ENCODE assay signal across 8 cellular contexts in genomic region chr16:56637814-56638750, GRCh38. TPM values are rescaled to one million over a fixed set of nuclear protein-coding genes. Genes with fewer than 3 reads are reported as not detected.
DNase-seq lines count a peak whose midpoint lies in the region; ATAC-seq and TF ChIP-seq lines count a peak whose summit lies in the region.

MT1A (plus strand) TSS chr16:56638666; CDS start chr16:56638739, 73 bp downstream.

- H3K9me3 Mint-ChIP-seq in naive B cell, result peaks cover 0 to 1% (median 0%) of the 10 kb centered on the region in 7 donors

- H3K4me3 ChIP-seq in BJ (ENCODE audit: low read depth, low read length) (peak within 1 kb of the TSS; percentile 41), fibroblast of mammary gland (ENCODE audit: control insufficient read depth, low read depth, low read length) (peak within 1 kb of the TSS; percentile 56)

- H3K27me3 Mint-ChIP-seq in naive B cell, result peaks cover 84 to 91% (median 84%) of the 10 kb centered on the region in 3 donors

- no peaks in the 10 kb centered on the region for H3K36me3 Mint-ChIP-seq in naive B cell

- ATAC-seq in SK-N-SH treated with all-trans-retinoic acid at 6 μM for 48 hours (peak; percentile 78), naive B cell (ENCODE audit: low read depth in 2 of 2) (no peak), HG03354 (IDR thresholded peaks at IDR 0.05; ENCODE audit: poor library complexity, severe bottlenecking, unreplicated experiment) (no peak), HG02938 (IDR thresholded peaks at IDR 0.05; ENCODE audit: unreplicated experiment) (no peak)

- CTCF ChIA-PET in BJ (lab: Yijun Ruan, JAX), result interaction anchor here (0.7 kb wide), 1 partner anchor 7 kb away, joined by 3 read pairs; no protein-coding TSS in a partner anchor

- H3K27me3 ChIP-seq in BJ (ENCODE audit: control insufficient read depth, insufficient read depth, low read length), result peaks cover 39% of the 10 kb centered on the region

- H3K4me1 Mint-ChIP-seq in naive B cell, result peaks cover 14 to 34% (median 20%) of the 10 kb centered on the region in 3 donors

- H3K27ac Mint-ChIP-seq in naive B cell, result peak within 1 kb of the TSS in 1 of 6 donors; percentile 70

- POLR2A ChIA-PET in BJ (lab: Charles Lee), result no interaction called here

- DNase-seq in BJ (ENCODE audit: low read depth), result no peak
- peak; percentile 65 for DNase-seq in fibroblast of mammary gland (ENCODE audit: low read depth)
- no peak for DNase-seq in naive B cell
- DNase-seq in NCI-H2196 (lab: John Stamatoyannopoulos, UW; ENCODE audit: unreplicated experiment), result no peak
- DNase-seq in NCI-H146 treated with DMSO at 0.1 percent for 48 hours (lab: John Stamatoyannopoulos, UW; ENCODE audit: unreplicated experiment), result no peak

- TF ChIP-seq CTCF in BJ (IDR thresholded peaks at IDR 0.05; ENCODE audit: insufficient read depth, low read depth, low read length) (no peak), fibroblast of mammary gland (conservative IDR thresholded peaks at IDR 0.05; ENCODE audit: control insufficient read depth, insufficient read depth, low read depth, low read length) (no peak)

- H3K36me3 ChIP-seq in BJ (ENCODE audit: control insufficient read depth, insufficient read depth, low read length), result no peaks in the 10 kb centered on the region

- peak within 1 kb of the TSS; percentile 3 to 75 (median 39) for H3K4me3 Mint-ChIP-seq in naive B cell

TF ChIP-seq in SK-N-SH treated with all-trans-retinoic acid at 6 μM for 48 hours, 23 proteins besides CTCF, POLR2A, EP300 and RAD21:
- TF ChIP-seq ZC3H10 (CRISPR knock-in tag; IDR thresholded peaks at IDR 0.05) (no peak), POU6F1 (CRISPR knock-in tag; IDR thresholded peaks at IDR 0.05; ENCODE audit: borderline replicate concordance, low read depth) (no peak), TCF4 (CRISPR knock-in tag; IDR thresholded peaks at IDR 0.05; ENCODE audit: borderline replicate concordance) (no peak), CREB5 (CRISPR knock-in tag; IDR thresholded peaks at IDR 0.05; ENCODE audit: low read depth) (no peak), SNAI2 (CRISPR knock-in tag; IDR thresholded peaks at IDR 0.05) (no peak), TOX (CRISPR knock-in tag; IDR thresholded peaks at IDR 0.05; ENCODE audit: borderline replicate concordance) (no peak), ISL1 (CRISPR knock-in tag; IDR thresholded peaks at IDR 0.05) (no peak), ESRRG (CRISPR knock-in tag; IDR thresholded peaks at IDR 0.05) (no peak), PPARA (CRISPR knock-in tag; IDR thresholded peaks at IDR 0.05; ENCODE audit: borderline replicate concordance) (no peak), CSRNP3 (CRISPR knock-in tag; IDR thresholded peaks at IDR 0.05) (no peak), ZNF70 (CRISPR knock-in tag; IDR thresholded peaks at IDR 0.05) (no peak), PATZ1 (CRISPR knock-in tag; IDR thresholded peaks at IDR 0.05; ENCODE audit: borderline replicate concordance) (no peak), ZNF565 (CRISPR knock-in tag; conservative IDR thresholded peaks at IDR 0.05; ENCODE audit: low read depth) (no peak), CSDC2 (CRISPR knock-in tag; IDR thresholded peaks at IDR 0.05) (no peak), ZNF8 (CRISPR knock-in tag; IDR thresholded peaks at IDR 0.05) (no peak), TSHZ2 (CRISPR knock-in tag; IDR thresholded peaks at IDR 0.05) (no peak)

RNA-seq across cellular contexts. Expression of gene MT1A, which starts in this region (rescaled TPM):
- 0.82 TPM in 1 of 2 replicates, not detected in the other for polyA plus RNA-seq in BJ (2011; rRNA removed)
- 2.1 and 2.7 TPM in 2 replicates for polyA minus RNA-seq in BJ (2011; rRNA and poly(A)+ RNA removed)
- not detected for polyA plus RNA-seq in naive B cell (ENCODE audit: low read depth in 6 of 6)
